Comparison of ENCODE assay signal across 18 cellular contexts in genomic region chr3:156297582-156297981, GRCh38.
"Had no signal": no experiment of that assay in that cellular context is flagged by ENCODE, and none has a peak within 500 bp of the region (broad histone marks: within the 10 kb centered on the region; RNA-seq: fewer than 3 reads in every experiment).

No MANE protein-coding gene starts in this region.

- H3K4me3 ChIP-seq: coronary artery, esophagus muscularis mucosa, gastroesophageal sphincter, heart right ventricle, left lung, lower lobe of right lung, mucosa of descending colon had no signal

- H3K4me1 ChIP-seq: foreskin keratinocyte, gastroesophageal sphincter had no signal

- H3K27ac Mint-ChIP-seq: mesothelial cell of epicardium, naive B cell had no signal

- H3K9me3 Mint-ChIP-seq: mesothelial cell of epicardium, naive B cell had no signal

- H3K36me3 Mint-ChIP-seq: mesothelial cell of epicardium, naive B cell had no signal

- H3K4me1 Mint-ChIP-seq: mesothelial cell of epicardium, naive B cell had no signal

- DNase-seq: dermis blood vessel endothelial cell; effector CD4-positive, alpha-beta T cell; effector memory CD4-positive, alpha-beta T cell; foreskin keratinocyte; heart right ventricle; hippocampal formation; left cardiac atrium; left lung; left ventricle myocardium superior; lower lobe of right lung; mesenchymal stem cell; mucosa of descending colon; naive B cell had no signal

- H3K4me3 Mint-ChIP-seq: mesothelial cell of epicardium, naive B cell had no signal

- H3K9me3 ChIP-seq: esophagus muscularis mucosa, gastroesophageal sphincter, heart right ventricle, left lung, lower lobe of right lung, mucosa of descending colon had no signal

- H3K27me3 ChIP-seq: dorsolateral prefrontal cortex had no signal

- H3K27ac ChIP-seq: coronary artery, esophagus muscularis mucosa, foreskin keratinocyte, gastroesophageal sphincter, left lung, lower lobe of right lung had no signal

- H3K36me3 ChIP-seq: esophagus muscularis mucosa, gastroesophageal sphincter, heart right ventricle, left lung, lower lobe of right lung had no signal

- ATAC-seq: foreskin keratinocyte, gastroesophageal sphincter, heart right ventricle, left cardiac atrium, left lung, left ventricle myocardium superior, lower lobe of right lung, mucosa of descending colon had no signal
